25 cellular contexts compared by ENCODE assay signal in genomic region chr11:70297341-70297740, GRCh38. TPM values are rescaled to one million over a fixed set of nuclear protein-coding genes. Genes with fewer than 3 reads are reported as not detected.
DNase-seq lines count a peak whose midpoint lies in the region; ATAC-seq, FAIRE-seq and TF ChIP-seq lines count a peak whose summit lies in the region.
"Had no signal": no experiment of that assay in that cellular context is flagged by ENCODE, and none has a peak within 500 bp of the region (broad histone marks: within the 10 kb centered on the region; RNA-seq: fewer than 3 reads in every experiment).

No MANE protein-coding gene starts in this region.

- H3K27me3 Mint-ChIP-seq in CD8-positive, alpha-beta memory T cell: no peaks in the 10 kb centered on the region

- H3K9me3 ChIP-seq in osteoblast (ENCODE audit: low read depth, low read length): no peaks in the 10 kb centered on the region
- no peaks in the 10 kb centered on the region for H3K9me3 ChIP-seq in CD8-positive, alpha-beta memory T cell (ENCODE audit: low read length)
- H3K9me3 ChIP-seq: ascending aorta, esophagus muscularis mucosa, tibial artery had no signal

- ATAC-seq in HG02798 (IDR thresholded peaks at IDR 0.05; ENCODE audit: poor library complexity, unreplicated experiment): no peak
- ATAC-seq: sciatic nerve had no signal

- TF ChIP-seq CTCF in bronchial epithelial cell (IDR thresholded peaks at IDR 0.05; ENCODE audit: insufficient read depth, low read length, severe bottlenecking): no peak
- no peak for TF ChIP-seq CTCF in osteoblast (IDR thresholded peaks at IDR 0.05; ENCODE audit: extremely low read depth, low read depth, low read length)

- H3K27me3 ChIP-seq in bronchial epithelial cell (ENCODE audit: control insufficient read depth, insufficient read depth, low read length) (no peaks in the 10 kb centered on the region), osteoblast (ENCODE audit: insufficient read depth, low read length) (no peaks in the 10 kb centered on the region)
- H3K27me3 ChIP-seq in CD8-positive, alpha-beta memory T cell (ENCODE audit: insufficient read depth, low read length, poor library complexity, severe bottlenecking): no peaks in the 10 kb centered on the region
- H3K27me3 ChIP-seq: ascending aorta, BLaER1, esophagus muscularis mucosa, tibial artery had no signal

- peaks cover 0 to 71% (median 17%) of the 10 kb centered on the region in 3 donors for H3K36me3 Mint-ChIP-seq in CD8-positive, alpha-beta memory T cell

- H3K36me3 ChIP-seq in bronchial epithelial cell (ENCODE audit: control insufficient read depth, insufficient read depth, low read length): peaks cover 3% of the 10 kb centered on the region
- peaks cover 11% of the 10 kb centered on the region for H3K36me3 ChIP-seq in osteoblast (ENCODE audit: insufficient read depth, low read length)
- no peaks in the 10 kb centered on the region for H3K36me3 ChIP-seq in CD8-positive, alpha-beta memory T cell (ENCODE audit: insufficient read depth, low read length)

- peaks cover 15 to 39% (median 33%) of the 10 kb centered on the region in 3 donors for H3K4me1 Mint-ChIP-seq in CD8-positive, alpha-beta memory T cell

- no peak overlapping the region for H3K4me3 ChIP-seq in bronchial epithelial cell (ENCODE audit: low read depth, low read length)
- H3K4me3 ChIP-seq in osteoblast (ENCODE audit: insufficient read depth, low read length): no peak overlapping the region
- no peak overlapping the region for H3K4me3 ChIP-seq in CD8-positive, alpha-beta memory T cell (ENCODE audit: low read length)
- H3K4me3 ChIP-seq: ascending aorta, BLaER1, esophagus muscularis mucosa, tibial artery had no signal

- no peak overlapping the region for H2AFZ ChIP-seq in osteoblast (ENCODE audit: low read length)

- POLR2A ChIA-PET in CD8-positive, alpha-beta memory T cell (lab: Charles Lee): no interaction called here

- CTCF ChIA-PET in CD8-positive, alpha-beta memory T cell (lab: Charles Lee): no interaction called here

- H3K4me1 ChIP-seq in osteoblast (ENCODE audit: insufficient read depth, low read length): peaks cover 24% of the 10 kb centered on the region
- no peaks in the 10 kb centered on the region for H3K4me1 ChIP-seq in CD8-positive, alpha-beta memory T cell (ENCODE audit: insufficient read depth, low read length)
- H3K4me1 ChIP-seq: tibial artery had no signal

- peak; percentile 24 for DNase-seq in GM03348 (ENCODE audit: low spot score)
- peak; percentile 41 for DNase-seq in M059J (ENCODE audit: low read depth)
- DNase-seq in bronchial epithelial cell (ENCODE audit: low read depth): peak; percentile 25
- DNase-seq in osteoblast (ENCODE audit: insufficient read length, low spot score, missing footprints): no peak
- DNase-seq in CD8-positive, alpha-beta memory T cell: no peak
- DNase-seq in medulla oblongata (ENCODE audit: extremely low spot score): no peak
- DNase-seq: activated CD8-positive, alpha-beta memory T cell treated with anti-CD3 and anti-CD28 coated beads for 24 hours; activated effector memory CD4-positive, alpha-beta T cell treated with anti-CD3 and anti-CD28 coated beads, Interleukin-2, amount 50 U/mL, for 16 hours; cortex of kidney; DMS 273 treated with DMSO at 0.1 percent for 48 hours; MV-4-11; NCI-H2029; NCI-H69; occipital lobe; OCI-M1; stimulated activated CD4-positive, alpha-beta T cell treated with anti-CD3 and anti-CD28 coated beads, Interleukin-4, amount 100 ng/mL, for 1 hour; stimulated activated CD8-positive, alpha-beta memory T cell treated with anti-CD3 and anti-CD28 coated beads, Interleukin-4, amount 100 ng/mL, for 48 hours; tibial artery had no signal

- no peaks in the 10 kb centered on the region for H3K9me3 Mint-ChIP-seq in CD8-positive, alpha-beta memory T cell

- H3K4me2 ChIP-seq in osteoblast (ENCODE audit: insufficient read depth, low read length): peak overlapping the region; percentile 57
- H3K4me2 ChIP-seq: BLaER1 had no signal

- H3K4me3 Mint-ChIP-seq in CD8-positive, alpha-beta memory T cell: no peak overlapping the region

- peak overlapping the region; percentile 82 for H3K27ac ChIP-seq in osteoblast (ENCODE audit: low read depth, low read length)
- H3K27ac ChIP-seq in CD8-positive, alpha-beta memory T cell (ENCODE audit: low read depth, low read length): no peak overlapping the region
- H3K27ac ChIP-seq: BLaER1, esophagus muscularis mucosa, tibial artery had no signal

- FAIRE-seq in bronchial epithelial cell (lab: Jason Lieb, UNC): no peak
- FAIRE-seq: GM18507, GM19239 had no signal

- H3K79me2 ChIP-seq in osteoblast (ENCODE audit: insufficient read depth, low read length): peaks cover 67% of the 10 kb centered on the region

- peaks cover 27% of the 10 kb centered on the region for H4K20me1 ChIP-seq in osteoblast (ENCODE audit: insufficient read depth, low read length)

- H3K27ac Mint-ChIP-seq in CD8-positive, alpha-beta memory T cell: peak overlapping the region in 1 of 8 donors; percentile 0

RNA-seq across cellular contexts. Expression of gene PPFIA1, which starts 26.9 kb away (rescaled TPM):
- 25.3 and 32.2 TPM in 2 replicates for total RNA-seq in M059J (2014; rRNA removed; shearing (Covaris generic))
- total RNA-seq in bronchial epithelial cell (33.0 and 35.0 TPM in 2 replicates), osteoblast (93.7 and 110 TPM in 2 replicates)
- total RNA-seq in CD8-positive, alpha-beta memory T cell: 10 to 100 TPM; 39.9 to 44.4 TPM
- 18.8 TPM for polyA plus RNA-seq in CD8-positive, alpha-beta memory T cell

Comparison
In these comparisons a context has a peak if more than half of its experiments do, and no peak if none do; other contexts are left out.
1. DNase-seq: peak in GM03348 (single experiment), M059J (single experiment) and bronchial epithelial cell (single experiment); none in osteoblast (single experiment), CD8-positive, alpha-beta memory T cell (0 of 5) and medulla oblongata (single experiment).